ENCODE assay signal across 9 cellular contexts in genomic region chr9:33719581-33720374, GRCh38.
DNase-seq lines count a peak whose midpoint lies in the region; ATAC-seq and TF ChIP-seq lines count a peak whose summit lies in the region.
"Had no signal": no experiment of that assay in that cellular context is flagged by ENCODE, and none has a peak within 500 bp of the region (broad histone marks: within the 10 kb centered on the region; RNA-seq: fewer than 3 reads in every experiment).

No MANE protein-coding gene starts in this region.

- no peak overlapping the region for H3K14ac ChIP-seq in trophoblast cell (ENCODE audit: low read length)

- TF ChIP-seq CTCF in WI38 (IDR thresholded peaks at IDR 0.05; ENCODE audit: low read depth, low read length) (peak; percentile 53), epithelial cell of esophagus (IDR thresholded peaks at IDR 0.05; ENCODE audit: insufficient read depth, low read depth, low read length, missing control alignments) (peak; percentile 66)

- peaks cover 2% of the 10 kb centered on the region in 2 experiments for H3K4me1 ChIP-seq in trophoblast cell (ENCODE audit: control insufficient read depth in 1 of 2, insufficient read depth in 2 of 2, low read length in 2 of 2)

- no peak for ATAC-seq in GM18520 (IDR thresholded peaks at IDR 0.05; ENCODE audit: unreplicated experiment)

- no peaks in the 10 kb centered on the region for H3K36me3 ChIP-seq in trophoblast cell (ENCODE audit: control insufficient read depth in 1 of 2, insufficient read depth in 2 of 2, low read length in 2 of 2)

- no peak overlapping the region for H3K23ac ChIP-seq in trophoblast cell (ENCODE audit: low read length)

- H2BK5ac ChIP-seq in trophoblast cell (ENCODE audit: low read depth, low read length, poor library complexity): no peak overlapping the region

- H3K4ac ChIP-seq in trophoblast cell (ENCODE audit: low read depth, low read length): no peak overlapping the region

- peak overlapping the region; percentile 41 for H3K4me2 ChIP-seq in trophoblast cell (ENCODE audit: low read length)

- no peak overlapping the region for H2BK120ac ChIP-seq in trophoblast cell (ENCODE audit: insufficient read depth, low read length, poor library complexity)

- H4K91ac ChIP-seq in trophoblast cell (ENCODE audit: low read depth, low read length): no peak overlapping the region

- H4K8ac ChIP-seq in trophoblast cell (ENCODE audit: low read depth, low read length): no peak overlapping the region

- H3K18ac ChIP-seq in trophoblast cell (ENCODE audit: low read length): no peak overlapping the region

- H3K9ac ChIP-seq in trophoblast cell (ENCODE audit: low read length): no peak overlapping the region

- DNase-seq in NCI-H1092 (lab: John Stamatoyannopoulos, UW) (peak; percentile 6), NCI-H1092 treated with DMSO at 0.1 percent for 48 hours (lab: John Stamatoyannopoulos, UW) (no peak), LoVo (ENCODE audit: low spot score) (peak; percentile 17), epithelial cell of esophagus (ENCODE audit: low read depth) (peak; percentile 40), trophoblast cell (peak in 1 of 2 donors; percentile 23), RKO (ENCODE audit: low spot score) (no peak)

- H2BK12ac ChIP-seq in trophoblast cell (ENCODE audit: low read length): no peak overlapping the region

- H3K79me2 ChIP-seq in trophoblast cell (ENCODE audit: control insufficient read depth, insufficient read depth, low read length, poor library complexity): no peaks in the 10 kb centered on the region

- no peaks in the 10 kb centered on the region for H3K79me1 ChIP-seq in trophoblast cell (ENCODE audit: low read length)

- no peaks in the 10 kb centered on the region for H3K27me3 ChIP-seq in trophoblast cell (ENCODE audit: insufficient read depth, low read length)

- no peaks in the 10 kb centered on the region for H3K9me3 ChIP-seq in trophoblast cell (ENCODE audit: insufficient read depth, low read depth, low read length)

- no CpG with 5 or more reads among the region's 19 CpGs for WGBS in trophoblast cell (ENCODE audit: extremely low coverage, insufficient coverage, insufficient read length)

- H4K12ac ChIP-seq in trophoblast cell (ENCODE audit: low read depth, low read length): no peak overlapping the region

- no peak overlapping the region for H2AK5ac ChIP-seq in trophoblast cell (ENCODE audit: low read length)

- no peak overlapping the region for H3K4me3 ChIP-seq in WI38 (ENCODE audit: low read depth, low read length)
- H3K4me3 ChIP-seq in epithelial cell of esophagus (ENCODE audit: low read length): no peak overlapping the region
- H3K4me3 ChIP-seq in trophoblast cell (ENCODE audit: low read depth, low read length): no peak overlapping the region
- H3K4me3 ChIP-seq: skin epidermis had no signal

- H2AFZ ChIP-seq in trophoblast cell (ENCODE audit: insufficient read depth, low read length, poor library complexity): no peak overlapping the region

- H3K27ac ChIP-seq in trophoblast cell (ENCODE audit: low read depth, low read length): no peak overlapping the region
- H3K27ac ChIP-seq: skin epidermis had no signal

Comparison
In these comparisons a context has a peak if more than half of its experiments do, and no peak if none do; other contexts are left out.
1. DNase-seq: peak in NCI-H1092 (single experiment), LoVo (single experiment) and epithelial cell of esophagus (single experiment); none in NCI-H1092 treated with DMSO at 0.1 percent for 48 hours (single experiment) and RKO (single experiment).